In the genomic region with DNA sequence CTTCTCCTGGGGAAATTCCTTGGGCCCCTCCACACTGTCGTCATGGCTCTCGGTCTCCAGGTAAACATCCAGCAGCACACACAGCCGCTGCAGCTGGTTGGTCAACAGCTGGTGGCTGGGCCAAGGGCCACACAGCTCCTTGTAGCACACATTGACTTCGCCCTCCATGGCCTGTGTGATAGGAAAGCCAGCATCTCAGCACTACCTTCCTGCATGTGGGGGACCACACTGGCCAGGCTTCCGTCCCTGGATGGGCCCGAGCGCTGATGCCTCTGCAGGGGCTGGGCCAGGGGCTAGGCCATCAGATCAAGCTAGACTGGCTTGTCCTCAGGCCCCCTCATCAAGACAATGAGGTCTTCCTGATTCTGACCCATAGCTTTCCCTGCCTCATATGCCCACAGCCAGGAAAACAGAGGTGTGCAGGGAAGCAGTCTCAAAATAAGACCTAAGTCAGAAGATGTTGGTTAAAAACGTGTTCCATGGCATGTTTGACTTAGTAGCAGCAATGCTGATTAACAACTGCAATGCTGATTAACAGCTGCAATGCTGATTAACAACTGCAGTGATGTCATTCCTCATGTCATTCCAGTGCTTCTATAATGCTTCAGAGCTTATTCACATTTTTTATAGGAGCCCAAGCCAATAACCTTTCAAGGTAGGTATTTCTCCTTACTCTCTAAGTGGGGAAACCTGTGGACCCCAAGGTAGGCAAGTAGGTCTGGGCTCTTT, we compare ENCODE assay signal across 25 cellular contexts. TPM values are rescaled to one million over a fixed set of nuclear protein-coding genes. Genes with fewer than 3 reads are reported as not detected.
"Had no signal": no experiment of that assay in that cellular context is flagged by ENCODE, and none has a peak within 500 bp of the region (broad histone marks: within the 10 kb centered on the region; RNA-seq: fewer than 3 reads in every experiment).

No MANE protein-coding gene starts in this region.

- H2AFZ ChIP-seq: neural progenitor cell had no signal

- H3K27ac ChIP-seq: adrenal gland, body of pancreas, coronary artery, neural progenitor cell, right atrium auricular region, thoracic aorta had no signal

- H3K9me3 ChIP-seq: adrenal gland, body of pancreas, right atrium auricular region, thoracic aorta had no signal

- DNase-seq: activated CD4-positive, alpha-beta memory T cell treated with anti-CD3 and anti-CD28 coated beads for 36 hours; activated CD4-positive, alpha-beta T cell treated with anti-CD3 and anti-CD28 coated beads, Interleukin-2, amount 10 ng/mL, durations not matched to agents 24 days and 14 days; activated CD4-positive, CD25-positive, alpha-beta regulatory T cell treated with anti-CD3 and anti-CD28 coated beads, Interleukin-2, amount 50 U/mL, for 72 hours; activated CD8-positive, alpha-beta memory T cell treated with anti-CD3 and anti-CD28 coated beads, Interleukin-2, amount 50 U/mL, for 4 hours; activated gamma-delta T cell; activated T-cell treated with anti-CD3 and anti-CD28 coated beads, Interleukin-2, amount 50 U/mL, for 48 hours; adrenal gland; aorta; body of pancreas; effector memory CD8-positive, alpha-beta T cell; foreskin fibroblast; head of caudate nucleus; hippocampal formation; left colon; natural killer cell; stimulated activated CD4-positive, alpha-beta T cell treated with anti-CD3 and anti-CD28 coated beads, Interleukin-2, amount 100 ng/mL, for 48 hours; T-helper 2 cell; trophoblast cell had no signal

- H3K4me1 Mint-ChIP-seq: activated naive CD4-positive, alpha-beta T cell treated with anti-CD3 and anti-CD28 coated beads, Interleukin-2, amount 50 U/mL, for 24 hours; neural progenitor cell had no signal

- H3K4me2 ChIP-seq: neural progenitor cell had no signal

- H3K27ac Mint-ChIP-seq: activated naive CD4-positive, alpha-beta T cell treated with anti-CD3 and anti-CD28 coated beads, Interleukin-2, amount 50 U/mL, for 24 hours; natural killer cell; neural progenitor cell; stimulated activated naive CD8-positive, alpha-beta T cell treated with anti-CD3 and anti-CD28 coated beads, Interleukin-15, Interleukin-2, amounts not matched to agents 100 ng/mL and 50 ng/mL, for 24 hours had no signal

- H3K27me3 ChIP-seq: adrenal gland, body of pancreas, neural progenitor cell, right atrium auricular region had no signal

- H3K9ac ChIP-seq: neural progenitor cell had no signal

- H3K36me3 ChIP-seq: neural progenitor cell had no signal

- H3K4me1 ChIP-seq: adrenal gland, body of pancreas, neural progenitor cell, right atrium auricular region had no signal

- H3K4me3 Mint-ChIP-seq: activated CD4-positive, alpha-beta memory T cell treated with anti-CD3 and anti-CD28 coated beads for 36 hours; activated CD4-positive, alpha-beta T cell treated with anti-CD3 and anti-CD28 coated beads, Interleukin-2, amount 10 ng/mL, durations not matched to agents 24 days and 14 days; activated naive CD4-positive, alpha-beta T cell treated with anti-CD3 and anti-CD28 coated beads, Interleukin-2, amount 50 U/mL, for 24 hours; effector memory CD8-positive, alpha-beta T cell; natural killer cell; neural progenitor cell; stimulated activated naive CD8-positive, alpha-beta T cell treated with anti-CD3 and anti-CD28 coated beads, Interleukin-15, Interleukin-2, amounts not matched to agents 100 ng/mL and 50 ng/mL, for 24 hours had no signal

- ATAC-seq: body of pancreas; effector memory CD8-positive, alpha-beta T cell; esophagus mucosa; left colon; natural killer cell had no signal

- H3K9me3 Mint-ChIP-seq: activated CD4-positive, alpha-beta memory T cell treated with anti-CD3 and anti-CD28 coated beads for 36 hours; activated CD4-positive, alpha-beta T cell treated with anti-CD3 and anti-CD28 coated beads, Interleukin-2, amount 10 ng/mL, durations not matched to agents 24 days and 14 days; activated naive CD4-positive, alpha-beta T cell treated with anti-CD3 and anti-CD28 coated beads, Interleukin-2, amount 50 U/mL, for 24 hours; effector memory CD8-positive, alpha-beta T cell; natural killer cell; neural progenitor cell; stimulated activated naive CD8-positive, alpha-beta T cell treated with anti-CD3 and anti-CD28 coated beads, Interleukin-15, Interleukin-2, amounts not matched to agents 100 ng/mL and 50 ng/mL, for 24 hours had no signal

- H3K27me3 Mint-ChIP-seq: activated CD4-positive, alpha-beta memory T cell treated with anti-CD3 and anti-CD28 coated beads for 36 hours; activated CD4-positive, alpha-beta T cell treated with anti-CD3 and anti-CD28 coated beads, Interleukin-2, amount 10 ng/mL, durations not matched to agents 24 days and 14 days; activated naive CD4-positive, alpha-beta T cell treated with anti-CD3 and anti-CD28 coated beads, Interleukin-2, amount 50 U/mL, for 24 hours; effector memory CD8-positive, alpha-beta T cell; stimulated activated naive CD8-positive, alpha-beta T cell treated with anti-CD3 and anti-CD28 coated beads, Interleukin-15, Interleukin-2, amounts not matched to agents 100 ng/mL and 50 ng/mL, for 24 hours had no signal

- H3K4me3 ChIP-seq: adrenal gland, body of pancreas, coronary artery, neural progenitor cell, right atrium auricular region, thoracic aorta had no signal

RNA-seq across cellular contexts. Expression of a gene that starts 31.3 kb away (rescaled TPM):
- total RNA-seq: esophagus mucosa had no signal
